7 cellular contexts compared by ENCODE assay signal in genomic region chr9:34869390-34869789, GRCh38.
A peak's percentile ranks its signal among the peaks of the same experiment; 100 is the strongest.
DNase-seq lines count a peak whose midpoint lies in the region; ATAC-seq and TF ChIP-seq lines count a peak whose summit lies in the region.

No MANE protein-coding gene starts in this region.

- peak; percentile 30 for TF ChIP-seq CTCF in DND-41 (IDR thresholded peaks at IDR 0.05; ENCODE audit: borderline replicate concordance, extremely low read depth, low read length, poor library complexity, severe bottlenecking)
- peak; percentile 47 for TF ChIP-seq CTCF in WERI-Rb-1 (IDR thresholded peaks at IDR 0.05; ENCODE audit: low read depth, low read length)
- TF ChIP-seq CTCF in lower lobe of right lung (IDR thresholded peaks at IDR 0.05): peak; percentile 18
- peak in 2 of 11 experiments; percentile 25 to 30 for TF ChIP-seq CTCF in spleen (IDR thresholded peaks at IDR 0.05 in 8 of 11, conservative IDR thresholded peaks at IDR 0.05 in 3 of 11)

- no peak overlapping the region for H3K4me2 ChIP-seq in DND-41 (ENCODE audit: insufficient read depth, low read length)

- CTCF ChIA-PET in activated CD4-positive, alpha-beta T cell treated with anti-CD3 and anti-CD28 coated beads, Interleukin-2, amount 10 ng/mL, durations not matched to agents 7 days and 5 days (lab: Charles Lee): no interaction called here

- H3K36me3 ChIP-seq in DND-41 (ENCODE audit: insufficient read depth, low read length) (no peaks in the 10 kb centered on the region), WERI-Rb-1 (no peaks in the 10 kb centered on the region), lower lobe of right lung (no peaks in the 10 kb centered on the region), spleen (no peaks in the 10 kb centered on the region)

- H3K27ac ChIP-seq in DND-41 (ENCODE audit: low read length) (no peak overlapping the region), WERI-Rb-1 (no peak overlapping the region), lower lobe of right lung (no peak overlapping the region), spleen (no peak overlapping the region)

- POLR2A ChIA-PET in activated CD4-positive, alpha-beta T cell treated with anti-CD3 and anti-CD28 coated beads, Interleukin-2, amount 10 ng/mL, durations not matched to agents 7 days and 5 days (lab: Charles Lee): no interaction called here

- intact Hi-C loops in lower lobe of right lung (cut with DNase I): no loop called here
- intact Hi-C loops in spleen (cut with DNase I; ENCODE audit: low total_unique reads): no loop called here

- H3K27me3 ChIP-seq in DND-41 (ENCODE audit: insufficient read depth, low read length, poor library complexity) (no peaks in the 10 kb centered on the region), WERI-Rb-1 (ENCODE audit: insufficient read depth, low read depth, severe bottlenecking) (no peaks in the 10 kb centered on the region), lower lobe of right lung (ENCODE audit: low read depth) (no peaks in the 10 kb centered on the region), spleen (replicated peaks in 1 of 7) (no peaks in the 10 kb centered on the region)

- no peaks in the 10 kb centered on the region for H4K20me1 ChIP-seq in DND-41 (ENCODE audit: insufficient read depth, low read length)

- no peak overlapping the region for H3K27ac Mint-ChIP-seq in activated CD4-positive, alpha-beta T cell treated with anti-CD3 and anti-CD28 coated beads, Interleukin-2, amount 10 ng/mL, durations not matched to agents 7 days and 5 days

- H3K9me3 ChIP-seq in DND-41 (ENCODE audit: insufficient read depth, low read length, severe bottlenecking) (no peaks in the 10 kb centered on the region), WERI-Rb-1 (ENCODE audit: severe bottlenecking) (no peaks in the 10 kb centered on the region), lower lobe of right lung (peaks cover 9% of the 10 kb centered on the region), spleen (peaks cover 0 to 23% (median 15%) of the 10 kb centered on the region in 8 donors)

- TF ChIP-seq POLR2A in spleen (IDR thresholded peaks at IDR 0.05): no peak

- H3K9me3 Mint-ChIP-seq in activated CD4-positive, alpha-beta T cell treated with anti-CD3 and anti-CD28 coated beads, Interleukin-2, amount 10 ng/mL, durations not matched to agents 7 days and 5 days: peaks cover 5% of the 10 kb centered on the region

- H2AFZ ChIP-seq in DND-41 (ENCODE audit: low read depth, low read length): no peak overlapping the region

- H3K4me3 ChIP-seq in DND-41 (ENCODE audit: low read depth in 1 of 2, low read length in 2 of 2): no peak overlapping the region
- no peak overlapping the region for H3K4me3 ChIP-seq in WERI-Rb-1 (ENCODE audit: low read depth, low read length)
- H3K4me3 ChIP-seq in lower lobe of right lung: no peak overlapping the region
- H3K4me3 ChIP-seq in spleen: no peak overlapping the region

- WGBS in spleen, 5 donors: 58 to 79% (median 68%) methylated on average over 2 of the region's 2 CpGs

- no peak overlapping the region for H3K4me3 Mint-ChIP-seq in activated CD4-positive, alpha-beta T cell treated with anti-CD3 and anti-CD28 coated beads, Interleukin-2, amount 10 ng/mL, durations not matched to agents 7 days and 5 days

- no peaks in the 10 kb centered on the region for H3K36me3 Mint-ChIP-seq in activated CD4-positive, alpha-beta T cell treated with anti-CD3 and anti-CD28 coated beads, Interleukin-2, amount 10 ng/mL, durations not matched to agents 7 days and 5 days (ENCODE audit: low read depth)

- DNase-seq in DND-41: no peak
- DNase-seq in HT1080 (ENCODE audit: low read depth): peak; percentile 6
- DNase-seq in WERI-Rb-1: peak; percentile 26
- no peak for DNase-seq in lower lobe of right lung
- DNase-seq in spleen: no peak
- no peak for DNase-seq in HuH-7.5 (ENCODE audit: low spot score)
- DNase-seq in activated CD4-positive, alpha-beta T cell treated with anti-CD3 and anti-CD28 coated beads, Interleukin-2, amount 10 ng/mL, durations not matched to agents 7 days and 5 days: no peak

- H3K79me2 ChIP-seq in DND-41 (ENCODE audit: insufficient read depth, low read length): no peaks in the 10 kb centered on the region

- no peak for ATAC-seq in DND-41 (ENCODE audit: insufficient read depth, low read depth)
- ATAC-seq in lower lobe of right lung: no peak

- no peaks in the 10 kb centered on the region for H3K4me1 ChIP-seq in DND-41 (ENCODE audit: insufficient read depth, low read length)
- no peaks in the 10 kb centered on the region for H3K4me1 ChIP-seq in lower lobe of right lung
- H3K4me1 ChIP-seq in spleen: no peaks in the 10 kb centered on the region

- H3K27me3 Mint-ChIP-seq in activated CD4-positive, alpha-beta T cell treated with anti-CD3 and anti-CD28 coated beads, Interleukin-2, amount 10 ng/mL, durations not matched to agents 7 days and 5 days: peaks cover 24% of the 10 kb centered on the region

- H3K4me1 Mint-ChIP-seq in activated CD4-positive, alpha-beta T cell treated with anti-CD3 and anti-CD28 coated beads, Interleukin-2, amount 10 ng/mL, durations not matched to agents 7 days and 5 days: no peaks in the 10 kb centered on the region

- H3K9ac ChIP-seq in DND-41 (ENCODE audit: low read depth, low read length): no peak overlapping the region

Comparison
In these comparisons a context has a peak if more than half of its experiments do, and no peak if none do; other contexts are left out.
1. DNase-seq: peak in HT1080 (single experiment) and WERI-Rb-1 (single experiment); none in DND-41 (single experiment), lower lobe of right lung (single experiment), spleen (single experiment), HuH-7.5 (single experiment) and activated CD4-positive, alpha-beta T cell treated with anti-CD3 and anti-CD28 coated beads, Interleukin-2, amount 10 ng/mL, durations not matched to agents 7 days and 5 days (single experiment).